2 cellular contexts compared by ENCODE assay signal in genomic region chr1:68503085-68503484, GRCh38.
TF ChIP-seq lines count a peak whose summit lies in the region.

No MANE protein-coding gene starts in this region.

TF ChIP-seq in HEK293, 187 proteins besides CTCF, POLR2A, EP300 and RAD21:
- TF ChIP-seq, protein P1, sequence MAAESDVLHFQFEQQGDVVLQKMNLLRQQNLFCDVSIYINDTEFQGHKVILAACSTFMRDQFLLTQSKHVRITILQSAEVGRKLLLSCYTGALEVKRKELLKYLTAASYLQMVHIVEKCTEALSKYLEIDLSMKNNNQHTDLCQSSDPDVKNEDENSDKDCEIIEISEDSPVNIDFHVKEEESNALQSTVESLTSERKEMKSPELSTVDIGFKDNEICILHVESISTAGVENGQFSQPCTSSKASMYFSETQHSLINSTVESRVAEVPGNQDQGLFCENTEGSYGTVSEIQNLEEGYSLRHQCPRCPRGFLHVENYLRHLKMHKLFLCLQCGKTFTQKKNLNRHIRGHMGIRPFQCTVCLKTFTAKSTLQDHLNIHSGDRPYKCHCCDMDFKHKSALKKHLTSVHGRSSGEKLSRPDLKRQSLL (tag by site-specific recombination; IDR thresholded peaks at IDR 0.05): no peak
- TF ChIP-seq ZNF561 (tag by site-specific recombination; IDR thresholded peaks at IDR 0.05; ENCODE audit: borderline replicate concordance) (no peak), ZNF660 (tag by site-specific recombination; IDR thresholded peaks at IDR 0.05) (0 out of 2 replicates have a peak, but pooled peaks have one; percentile 40), ZNF555 (tag by site-specific recombination; conservative IDR thresholded peaks at IDR 0.05) (no peak), ZNF48 (tag by site-specific recombination; IDR thresholded peaks at IDR 0.05) (no peak), ZNF155 (tag by site-specific recombination; IDR thresholded peaks at IDR 0.05) (no peak), ZSCAN4 (tag by site-specific recombination; IDR thresholded peaks at IDR 0.05) (no peak), SCRT2 (tag by site-specific recombination; IDR thresholded peaks at IDR 0.05) (no peak)
- TF ChIP-seq, protein P2, sequence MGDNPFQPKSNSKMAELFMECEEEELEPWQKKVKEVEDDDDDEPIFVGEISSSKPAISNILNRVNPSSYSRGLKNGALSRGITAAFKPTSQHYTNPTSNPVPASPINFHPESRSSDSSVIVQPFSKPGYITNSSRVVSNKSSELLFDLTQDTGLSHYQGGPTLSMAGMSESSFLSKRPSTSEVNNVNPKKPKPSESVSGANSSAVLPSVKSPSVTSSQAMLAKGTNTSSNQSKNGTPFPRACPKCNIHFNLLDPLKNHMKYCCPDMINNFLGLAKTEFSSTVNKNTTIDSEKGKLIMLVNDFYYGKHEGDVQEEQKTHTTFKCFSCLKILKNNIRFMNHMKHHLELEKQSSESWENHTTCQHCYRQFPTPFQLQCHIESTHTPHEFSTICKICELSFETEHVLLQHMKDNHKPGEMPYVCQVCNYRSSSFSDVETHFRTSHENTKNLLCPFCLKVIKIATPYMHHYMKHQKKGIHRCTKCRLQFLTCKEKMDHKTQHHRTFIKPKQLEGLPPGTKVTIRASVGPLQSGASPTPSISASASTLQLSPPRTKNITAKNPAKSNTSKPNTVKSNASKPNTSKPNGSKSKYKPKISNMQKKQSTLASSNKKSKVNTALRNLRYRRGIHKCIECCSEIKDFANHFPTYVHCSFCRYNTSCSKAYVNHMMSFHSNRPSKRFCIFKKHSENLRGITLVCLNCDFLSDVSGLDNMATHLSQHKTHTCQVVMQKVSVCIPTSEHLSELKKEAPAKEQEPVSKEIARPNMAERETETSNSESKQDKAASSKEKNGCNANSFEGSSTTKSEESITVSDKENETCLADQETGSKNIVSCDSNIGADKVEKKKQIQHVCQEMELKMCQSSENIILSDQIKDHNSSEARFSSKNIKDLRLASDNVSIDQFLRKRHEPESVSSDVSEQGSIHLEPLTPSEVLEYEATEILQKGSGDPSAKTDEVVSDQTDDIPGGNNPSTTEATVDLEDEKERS (tag by site-specific recombination; IDR thresholded peaks at IDR 0.05): 0 out of 2 replicates have a peak, but pooled peaks have one; percentile 76
- TF ChIP-seq, protein P3, sequence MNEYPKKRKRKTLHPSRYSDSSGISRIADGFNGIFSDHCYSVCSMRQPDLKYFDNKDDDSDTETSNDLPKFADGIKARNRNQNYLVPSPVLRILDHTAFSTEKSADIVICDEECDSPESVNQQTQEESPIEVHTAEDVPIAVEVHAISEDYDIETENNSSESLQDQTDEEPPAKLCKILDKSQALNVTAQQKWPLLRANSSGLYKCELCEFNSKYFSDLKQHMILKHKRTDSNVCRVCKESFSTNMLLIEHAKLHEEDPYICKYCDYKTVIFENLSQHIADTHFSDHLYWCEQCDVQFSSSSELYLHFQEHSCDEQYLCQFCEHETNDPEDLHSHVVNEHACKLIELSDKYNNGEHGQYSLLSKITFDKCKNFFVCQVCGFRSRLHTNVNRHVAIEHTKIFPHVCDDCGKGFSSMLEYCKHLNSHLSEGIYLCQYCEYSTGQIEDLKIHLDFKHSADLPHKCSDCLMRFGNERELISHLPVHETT (tag by site-specific recombination; IDR thresholded peaks at IDR 0.05): no peak
- TF ChIP-seq, protein P4, sequence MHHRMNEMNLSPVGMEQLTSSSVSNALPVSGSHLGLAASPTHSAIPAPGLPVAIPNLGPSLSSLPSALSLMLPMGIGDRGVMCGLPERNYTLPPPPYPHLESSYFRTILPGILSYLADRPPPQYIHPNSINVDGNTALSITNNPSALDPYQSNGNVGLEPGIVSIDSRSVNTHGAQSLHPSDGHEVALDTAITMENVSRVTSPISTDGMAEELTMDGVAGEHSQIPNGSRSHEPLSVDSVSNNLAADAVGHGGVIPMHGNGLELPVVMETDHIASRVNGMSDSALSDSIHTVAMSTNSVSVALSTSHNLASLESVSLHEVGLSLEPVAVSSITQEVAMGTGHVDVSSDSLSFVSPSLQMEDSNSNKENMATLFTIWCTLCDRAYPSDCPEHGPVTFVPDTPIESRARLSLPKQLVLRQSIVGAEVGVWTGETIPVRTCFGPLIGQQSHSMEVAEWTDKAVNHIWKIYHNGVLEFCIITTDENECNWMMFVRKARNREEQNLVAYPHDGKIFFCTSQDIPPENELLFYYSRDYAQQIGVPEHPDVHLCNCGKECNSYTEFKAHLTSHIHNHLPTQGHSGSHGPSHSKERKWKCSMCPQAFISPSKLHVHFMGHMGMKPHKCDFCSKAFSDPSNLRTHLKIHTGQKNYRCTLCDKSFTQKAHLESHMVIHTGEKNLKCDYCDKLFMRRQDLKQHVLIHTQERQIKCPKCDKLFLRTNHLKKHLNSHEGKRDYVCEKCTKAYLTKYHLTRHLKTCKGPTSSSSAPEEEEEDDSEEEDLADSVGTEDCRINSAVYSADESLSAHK (tag by site-specific recombination; IDR thresholded peaks at IDR 0.05): no peak
TF ChIP-seq in HEK293: peak in this region for 2.

TF ChIP-seq in K562, 482 proteins besides CTCF, POLR2A, EP300 and RAD21:
- TF ChIP-seq NUFIP1 (IDR thresholded peaks at IDR 0.05; ENCODE audit: partially characterized antibody): no peak
- peak; percentile 53 for TF ChIP-seq RBM25 (IDR thresholded peaks at IDR 0.05; ENCODE audit: low read depth, low read length, severe bottlenecking)
